21 cellular contexts compared by ENCODE assay signal in the genomic region with DNA sequence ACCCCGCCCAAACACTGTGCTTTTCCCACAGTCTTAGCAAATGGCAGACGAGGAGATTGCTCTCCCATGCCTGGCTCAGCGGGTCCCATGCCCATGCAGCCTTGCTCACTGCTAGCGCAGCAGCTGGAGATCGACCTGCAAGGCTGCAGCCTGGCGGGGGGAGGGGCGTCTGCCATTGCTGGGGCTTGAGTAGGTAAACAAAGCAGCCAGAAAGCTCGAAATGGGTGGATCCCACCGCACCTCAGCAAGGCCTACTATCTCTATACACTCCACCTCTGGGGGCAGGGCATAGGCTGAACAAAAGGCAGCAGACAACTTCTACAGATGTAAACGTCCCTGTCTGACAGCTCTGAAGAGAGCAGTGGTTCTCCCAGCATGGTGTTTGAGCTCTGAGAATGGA. TPM values are rescaled to one million over a fixed set of nuclear protein-coding genes. Genes with fewer than 3 reads are reported as not detected.
DNase-seq lines count a peak whose midpoint lies in the region; ATAC-seq and TF ChIP-seq lines count a peak whose summit lies in the region.
"Had no signal": no experiment of that assay in that cellular context is flagged by ENCODE, and none has a peak within 500 bp of the region (broad histone marks: within the 10 kb centered on the region; RNA-seq: fewer than 3 reads in every experiment).

No MANE protein-coding gene starts in this region.

- H3K79me2 ChIP-seq in HCT116 (ENCODE audit: insufficient read depth, low read length): peaks cover 13% of the 10 kb centered on the region; the same call in 1 of the 2 replicates

- peaks cover 64% of the 10 kb centered on the region for H3K36me3 Mint-ChIP-seq in progenitor cell of endocrine pancreas (ENCODE audit: insufficient read depth)

- H3K9me3 Mint-ChIP-seq in progenitor cell of endocrine pancreas (ENCODE audit: low read depth): peaks cover 23% of the 10 kb centered on the region

- CTCF ChIA-PET in HCT116 (lab: Charles Lee): no interaction called here

- TF ChIP-seq CTCF in HCT116 (IDR thresholded peaks at IDR 0.05 in 2 of 3, conservative IDR thresholded peaks at IDR 0.05 in 1 of 3; ENCODE audit: borderline replicate concordance in 1 of 3, insufficient read depth in 1 of 3, low read depth in 2 of 3, low read length in 2 of 3) (no peak), WERI-Rb-1 (IDR thresholded peaks at IDR 0.05; ENCODE audit: low read depth, low read length) (no peak), progenitor cell of endocrine pancreas (IDR thresholded peaks at IDR 0.05; ENCODE audit: unreplicated experiment) (no peak)

- H3K4me3 ChIP-seq in HCT116 (replicated peaks in 1 of 2; ENCODE audit: low read depth in 1 of 2, low read length in 2 of 2): no peak overlapping the region
- H3K4me3 ChIP-seq in WERI-Rb-1 (ENCODE audit: low read depth, low read length): no peak overlapping the region
- H3K4me3 ChIP-seq in iPS-18a (ENCODE audit: low read length): no peak overlapping the region
- H3K4me3 ChIP-seq: body of pancreas, SK-N-MC, testis had no signal

- POLR2A ChIA-PET in HCT116 (lab: Charles Lee): no interaction called here

- intact Hi-C loops in HCT116 (cut with micrococcal nuclease): no loop called here

- H3K4me1 ChIP-seq in HCT116 (ENCODE audit: control insufficient read depth in 1 of 2, insufficient read depth in 2 of 2, low read length in 2 of 2) (peaks cover 2 to 14% of the 10 kb centered on the region in 2 experiments; a peak in 2 of 4 replicates), iPS-18a (ENCODE audit: control insufficient read depth, low read depth, low read length) (peaks cover 13% of the 10 kb centered on the region)
- H3K4me1 ChIP-seq: body of pancreas, testis had no signal

- H3K27me3 ChIP-seq in HCT116 (ENCODE audit: insufficient read depth, low read length) (no peaks in the 10 kb centered on the region), WERI-Rb-1 (ENCODE audit: insufficient read depth, low read depth, severe bottlenecking) (no peaks in the 10 kb centered on the region), iPS-18a (ENCODE audit: control insufficient read depth, insufficient read depth, low read length) (no peaks in the 10 kb centered on the region)
- H3K27me3 ChIP-seq: body of pancreas, testis had no signal

- ATAC-seq in HCT116 (peak; percentile 59), HG03469 (IDR thresholded peaks at IDR 0.05; ENCODE audit: unreplicated experiment) (no peak)
- ATAC-seq: body of pancreas; stimulated activated naive B cell treated with anti-CD40 and anti-IgM and Interleukin-4, amounts not matched to agents 10 μg/mL and 1 μg/mL and 100 μg/mL, for 72 hours; T-helper 17 cell had no signal

- TF ChIP-seq POLR2A in HCT116 (IDR thresholded peaks at IDR 0.05; ENCODE audit: borderline replicate concordance, extremely low read depth, insufficient read depth, insufficient read length): no peak

- no peak overlapping the region for H3K4me2 ChIP-seq in HCT116 (ENCODE audit: low read length)

- no peak overlapping the region for H3K27ac ChIP-seq in HCT116 (ENCODE audit: low read depth, low read length)
- H3K27ac ChIP-seq in WERI-Rb-1: no peak overlapping the region
- H3K27ac ChIP-seq in iPS-18a (ENCODE audit: low read length): peak overlapping the region; percentile 71
- H3K27ac ChIP-seq: body of pancreas, SK-N-MC, testis had no signal

- no TSS peak for BruUV-seq in HCT116 (replicated peaks; lab: Mats Ljungman, UMichigan)

- H3K36me3 ChIP-seq in HCT116 (ENCODE audit: control insufficient read depth in 1 of 2, insufficient read depth in 2 of 2, low read length in 2 of 2): peaks cover 4 to 14% of the 10 kb centered on the region in 2 experiments; a peak in 2 of 4 replicates
- peaks cover 73% of the 10 kb centered on the region for H3K36me3 ChIP-seq in WERI-Rb-1
- H3K36me3 ChIP-seq in iPS-18a (ENCODE audit: control insufficient read depth, low read depth, low read length): peaks cover 29% of the 10 kb centered on the region

- H3K9ac ChIP-seq in HCT116 (ENCODE audit: low read length) (no peak overlapping the region), iPS-18a (ENCODE audit: low read length) (no peak overlapping the region)

- peak overlapping the region; percentile 17 for H3K4me3 Mint-ChIP-seq in progenitor cell of endocrine pancreas (ENCODE audit: low read depth)
- H3K4me3 Mint-ChIP-seq: stimulated activated naive B cell treated with anti-CD40 and anti-IgM and Interleukin-4, amounts not matched to agents 10 μg/mL and 1 μg/mL and 100 μg/mL, for 72 hours; T-helper 17 cell had no signal

- RAD21 ChIA-PET in HCT116 (lab: Charles Lee; ENCODE audit: low non-redundant PET in 1 of 2, low total read pairs in 2 of 2, uncharacterized antibody in 2 of 2, unreplicated experiment in 2 of 2): no interaction called here

- TF ChIP-seq RAD21 in HCT116 (IDR thresholded peaks at IDR 0.05; ENCODE audit: low read depth): no peak

- no peaks in the 10 kb centered on the region for H4K20me1 ChIP-seq in HCT116 (ENCODE audit: insufficient read depth)

- H3K9me3 ChIP-seq in HCT116 (ENCODE audit: control insufficient read depth in 1 of 2, insufficient read depth in 1 of 2, low read depth in 1 of 2, low read length in 2 of 2) (no peaks in the 10 kb centered on the region), WERI-Rb-1 (ENCODE audit: severe bottlenecking) (no peaks in the 10 kb centered on the region), iPS-18a (ENCODE audit: control insufficient read depth, low read depth, low read length) (no peaks in the 10 kb centered on the region)
- H3K9me3 ChIP-seq: body of pancreas, testis had no signal

- no peaks in the 10 kb centered on the region for H3K9me2 ChIP-seq in HCT116 (ENCODE audit: insufficient read depth)

- no peaks in the 10 kb centered on the region for H3K27me3 Mint-ChIP-seq in progenitor cell of endocrine pancreas
- H3K27me3 Mint-ChIP-seq: CD4-positive, CD25-positive, alpha-beta regulatory T cell; stimulated activated naive B cell treated with anti-CD40 and anti-IgM and Interleukin-4, amounts not matched to agents 10 μg/mL and 1 μg/mL and 100 μg/mL, for 72 hours; T-helper 17 cell had no signal

- peak overlapping the region; percentile 95 for H3K27ac Mint-ChIP-seq in progenitor cell of endocrine pancreas
- H3K27ac Mint-ChIP-seq: CD4-positive, CD25-positive, alpha-beta regulatory T cell had no signal

- H3K4me1 Mint-ChIP-seq in progenitor cell of endocrine pancreas (ENCODE audit: low read depth): peaks cover 22% of the 10 kb centered on the region

- no peak overlapping the region for H2AFZ ChIP-seq in HCT116 (ENCODE audit: low read depth, low read length, poor library complexity, severe bottlenecking)

- DNase-seq in HCT116 (ENCODE audit: low read depth, low spot score) (no peak), WERI-Rb-1 (peak; percentile 10), progenitor cell of endocrine pancreas (ENCODE audit: low spot score, unreplicated experiment) (peak; percentile 47), superior temporal gyrus (ENCODE audit: extremely low spot score) (no peak), NCI-H526 treated with DMSO at 0.1 percent for 48 hours (lab: John Stamatoyannopoulos, UW) (no peak), NCI-H187 treated with DMSO at 0.1 percent for 48 hours (lab: John Stamatoyannopoulos, UW) (no peak)
- DNase-seq: activated CD8-positive, alpha-beta memory T cell treated with anti-CD3 and anti-CD28 coated beads, Interleukin-2, amount 50 U/mL, for 4 hours; body of pancreas; CD4-positive, CD25-positive, alpha-beta regulatory T cell; DMS79; IMR-90; NCI-H2107; NCI-H524; RPMI8226; stimulated activated CD4-positive, alpha-beta T cell treated with anti-CD3 and anti-CD28 coated beads, Interleukin-2, amount 100 ng/mL, for 24 hours; stimulated activated naive B cell treated with anti-CD40 and anti-IgM and Interleukin-4, amounts not matched to agents 10 μg/mL and 1 μg/mL and 100 μg/mL, for 72 hours; T-helper 17 cell; testis had no signal

TF ChIP-seq in HCT116, 20 proteins besides CTCF, POLR2A, EP300 and RAD21:
- no peak for TF ChIP-seq ZNF274 (IDR thresholded peaks at IDR 0.05; ENCODE audit: low read depth, low read length)
- no peak for TF ChIP-seq ELF1 (IDR thresholded peaks at IDR 0.05; ENCODE audit: borderline replicate concordance, low read depth)
- TF ChIP-seq ZFX (IDR thresholded peaks at IDR 0.05): no peak
- TF ChIP-seq CBX3 (IDR thresholded peaks at IDR 0.05; ENCODE audit: low read depth): no peak
- TF ChIP-seq FOSL1 (IDR thresholded peaks at IDR 0.05; ENCODE audit: low read depth): no peak
- no peak for TF ChIP-seq YY1 (IDR thresholded peaks at IDR 0.05; ENCODE audit: extremely low read depth, insufficient replicate concordance, low read depth, low read length)
- TF ChIP-seq SP1 (IDR thresholded peaks at IDR 0.05; ENCODE audit: low read depth): no peak
- TF ChIP-seq EGR1 (IDR thresholded peaks at IDR 0.05; ENCODE audit: low read depth): no peak
- no peak for TF ChIP-seq CEBPB (IDR thresholded peaks at IDR 0.05; ENCODE audit: low read depth)
- TF ChIP-seq TCF7L2 (IDR thresholded peaks at IDR 0.05; ENCODE audit: borderline replicate concordance, extremely low read depth, insufficient read depth, insufficient read length): no peak

RNA-seq across cellular contexts. Expression of gene WDR5B, which starts 27.2 kb away (rescaled TPM):
- total RNA-seq in HCT116 (2021; ENCODE audit: unreplicated experiment) (3.4 TPM), progenitor cell of endocrine pancreas (6.6 and 7.5 TPM in 2 replicates)
- polyA plus RNA-seq in HCT116 (2012): 1.2 and 1.7 TPM in 2 replicates

RNA-seq across cellular contexts. Expression of gene FAM162A, which starts 59.1 kb away (rescaled TPM):
- 74.1 TPM for total RNA-seq in HCT116 (2021; ENCODE audit: unreplicated experiment)
- polyA plus RNA-seq in HCT116 (2012): 191 and 247 TPM in 2 replicates
- 52.5 and 61.3 TPM in 2 replicates for total RNA-seq in progenitor cell of endocrine pancreas

Comparison
In these comparisons a context has a peak if more than half of its experiments do, and no peak if none do; other contexts are left out.
1. DNase-seq: peak in WERI-Rb-1 (single experiment) and progenitor cell of endocrine pancreas (single experiment); none in HCT116 (single experiment), superior temporal gyrus (single experiment), NCI-H526 treated with DMSO at 0.1 percent for 48 hours (single experiment) and NCI-H187 treated with DMSO at 0.1 percent for 48 hours (single experiment).